Comparison of ENCODE assay signal across 14 cellular contexts in the genomic region with DNA sequence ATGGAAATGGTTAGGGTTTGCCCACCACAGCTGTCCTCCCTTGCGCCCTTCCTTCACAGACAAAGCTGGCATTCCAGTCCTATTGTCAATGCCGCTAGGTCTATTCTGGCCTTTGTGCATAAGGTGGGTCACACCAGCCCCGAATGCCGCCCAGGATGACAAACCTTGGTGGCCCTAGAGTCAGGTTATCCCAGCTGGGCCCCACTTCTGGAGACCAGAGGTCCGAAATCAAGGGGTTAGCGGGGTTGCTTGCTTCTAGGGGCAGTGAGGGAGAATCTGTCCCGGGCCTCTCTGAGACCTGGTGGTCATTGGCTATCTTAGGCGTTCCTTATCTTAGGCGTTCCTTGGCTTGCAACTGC.
DNase-seq lines count a peak whose midpoint lies in the region; ATAC-seq and TF ChIP-seq lines count a peak whose summit lies in the region.
"Had no signal": no experiment of that assay in that cellular context is flagged by ENCODE, and none has a peak within 500 bp of the region (broad histone marks: within the 10 kb centered on the region; RNA-seq: fewer than 3 reads in every experiment).

No MANE protein-coding gene starts in this region.

- in situ Hi-C loops in transverse colon (cut with MboI; ENCODE audit: low pct_ligation_motif_present in 1 of 4, low pct_unique_long_range_greater_than_20kb in 1 of 4, low sequenced_read_pairs in 3 of 4), result no loop called here

- no peak overlapping the region for H3K27ac ChIP-seq in CD4-positive, alpha-beta T cell (ENCODE audit: low read depth, low read length)
- H3K27ac ChIP-seq in HEK293 (ENCODE audit: extremely low read depth, low read depth, low read length), result no peak overlapping the region
- H3K27ac ChIP-seq in transverse colon, result peak overlapping the region in 1 of 4 donors; percentile 90
- H3K27ac ChIP-seq in tibial nerve, result peak overlapping the region in 1 of 4 donors; percentile 91

- CTCF ChIA-PET in CD4-positive, alpha-beta T cell (lab: Charles Lee), result no interaction called here
- CTCF ChIA-PET in HEK293 (lab: Yijun Ruan, JAX), result interaction anchor here (1.1 to 1.8 kb wide), 3 partner anchors 15 to 36 kb away, joined by 4 to 8 read pairs (median 4); no protein-coding TSS in a partner anchor
- CTCF ChIA-PET in MCF 10A (lab: Yijun Ruan, JAX), result interaction anchor here (1.0 kb wide), 1 partner anchor 131 kb away, joined by 4 read pairs; no protein-coding TSS in a partner anchor

- intact Hi-C loops in CD4-positive, alpha-beta T cell (cut with DNase I, micrococcal nuclease), result no loop called here
- intact Hi-C loops in MCF 10A (cut with micrococcal nuclease), result no loop called here
- intact Hi-C loops in transverse colon (cut with DNase I; ENCODE audit: low total_unique reads), result no loop called here

- H3K4me1 ChIP-seq in HEK293 (ENCODE audit: control insufficient read depth, insufficient read depth, low read length) (peaks cover 8% of the 10 kb centered on the region; the same call in 1 of the 2 replicates), transverse colon (peaks cover 0 to 16% (median 8%) of the 10 kb centered on the region in 4 donors), tibial nerve (peaks cover 0 to 44% (median 5%) of the 10 kb centered on the region in 4 donors)

- no peaks in the 10 kb centered on the region for H3K9me3 ChIP-seq in CD4-positive, alpha-beta T cell (ENCODE audit: control insufficient read depth, low read length)
- H3K9me3 ChIP-seq in HEK293 (ENCODE audit: control insufficient read depth, insufficient read depth, low read depth, low read length) (no peaks in the 10 kb centered on the region), transverse colon (no peaks in the 10 kb centered on the region), tibial nerve (no peaks in the 10 kb centered on the region)
- H3K9me3 ChIP-seq: vagina had no signal

- no peaks in the 10 kb centered on the region for H3K36me3 Mint-ChIP-seq in CD4-positive, alpha-beta T cell (ENCODE audit: low read depth)
- peaks cover 19% of the 10 kb centered on the region for H3K36me3 Mint-ChIP-seq in MCF 10A (ENCODE audit: insufficient read depth, unreplicated experiment)
- H3K36me3 Mint-ChIP-seq in neural crest cell (ENCODE audit: low read depth), result no peaks in the 10 kb centered on the region
- H3K36me3 Mint-ChIP-seq in stimulated activated memory B cell treated with anti-CD40 and anti-IgM and Interleukin-4, amounts not matched to agents 10 μg/mL and 1 μg/mL and 100 μg/mL, for 72 hours, result no peaks in the 10 kb centered on the region
- H3K36me3 Mint-ChIP-seq: memory B cell; stimulated activated naive B cell treated with anti-CD40 and anti-IgM and Interleukin-4, amounts not matched to agents 10 μg/mL and 1 μg/mL and 100 μg/mL, for 72 hours had no signal

- H3K4me3 ChIP-seq in HEK293 (ENCODE audit: low read depth, low read length) (no peak overlapping the region), transverse colon (peak overlapping the region in 2 of 4 donors; percentile 71 to 76), tibial nerve (peak overlapping the region in 2 of 4 donors; percentile 66 to 69)

- H3K9me3 Mint-ChIP-seq in CD4-positive, alpha-beta T cell, result no peaks in the 10 kb centered on the region
- H3K9me3 Mint-ChIP-seq in MCF 10A (ENCODE audit: unreplicated experiment) (no peaks in the 10 kb centered on the region), neural crest cell (no peaks in the 10 kb centered on the region)
- H3K9me3 Mint-ChIP-seq in stimulated activated memory B cell treated with anti-CD40 and anti-IgM and Interleukin-4, amounts not matched to agents 10 μg/mL and 1 μg/mL and 100 μg/mL, for 72 hours, result no peaks in the 10 kb centered on the region

- no peak overlapping the region for H3K27ac Mint-ChIP-seq in CD4-positive, alpha-beta T cell
- H3K27ac Mint-ChIP-seq in MCF 10A (ENCODE audit: low read depth, unreplicated experiment) (peak overlapping the region; percentile 90), neural crest cell (ENCODE audit: unreplicated experiment) (no peak overlapping the region)
- no peak overlapping the region for H3K27ac Mint-ChIP-seq in stimulated activated memory B cell treated with anti-CD40 and anti-IgM and Interleukin-4, amounts not matched to agents 10 μg/mL and 1 μg/mL and 100 μg/mL, for 72 hours
- H3K27ac Mint-ChIP-seq: activated CD4-positive, alpha-beta T cell treated with anti-CD3 and anti-CD28 coated beads for 36 hours; memory B cell; stimulated activated naive B cell treated with anti-CD40 and anti-IgM and Interleukin-4, amounts not matched to agents 10 μg/mL and 1 μg/mL and 100 μg/mL, for 72 hours had no signal

- BruUV-seq in MCF 10A (replicated peaks; lab: Mats Ljungman, UMichigan), result no TSS peak

- POLR2A ChIA-PET in CD4-positive, alpha-beta T cell (lab: Charles Lee), result interaction anchor here (1.8 kb wide), 2 partner anchors 126 to 639 kb away, joined by 4 read pairs; a partner anchor contains a TSS
- POLR2A ChIA-PET in HEK293 (lab: Yijun Ruan, JAX) (interaction anchor here (0.5 to 3.0 kb wide), 34 partner anchors 10 to 1817 kb away, joined by 3 to 41 read pairs (median 4); no protein-coding TSS in a partner anchor), MCF 10A (lab: Yijun Ruan, JAX) (interaction anchor here (0.5 to 7.8 kb wide), 19 partner anchors 10 to 640 kb away, joined by 3 to 166 read pairs (median 4); a partner anchor contains a TSS)

- peaks cover 72% of the 10 kb centered on the region for H3K27me3 Mint-ChIP-seq in CD4-positive, alpha-beta T cell
- H3K27me3 Mint-ChIP-seq in MCF 10A (ENCODE audit: insufficient read depth, unreplicated experiment) (no peaks in the 10 kb centered on the region), neural crest cell (ENCODE audit: low read depth) (peaks cover 66% of the 10 kb centered on the region)
- peaks cover 59% of the 10 kb centered on the region for H3K27me3 Mint-ChIP-seq in stimulated activated memory B cell treated with anti-CD40 and anti-IgM and Interleukin-4, amounts not matched to agents 10 μg/mL and 1 μg/mL and 100 μg/mL, for 72 hours

- peak overlapping the region; percentile 49 for H3K4me3 Mint-ChIP-seq in CD4-positive, alpha-beta T cell
- H3K4me3 Mint-ChIP-seq in MCF 10A (ENCODE audit: unreplicated experiment) (no peak overlapping the region), neural crest cell (peak overlapping the region; percentile 67)
- no peak overlapping the region for H3K4me3 Mint-ChIP-seq in stimulated activated memory B cell treated with anti-CD40 and anti-IgM and Interleukin-4, amounts not matched to agents 10 μg/mL and 1 μg/mL and 100 μg/mL, for 72 hours

- H3K36me3 ChIP-seq in HEK293 (ENCODE audit: control insufficient read depth in 2 of 2, insufficient read depth in 1 of 2, low read length in 2 of 2), result no peaks in the 10 kb centered on the region; a peak in 1 of 3 replicates
- H3K36me3 ChIP-seq in transverse colon, result no peaks in the 10 kb centered on the region
- H3K36me3 ChIP-seq in tibial nerve, result no peaks in the 10 kb centered on the region
- H3K36me3 ChIP-seq: vagina had no signal

- no peak for ATAC-seq in CD4-positive, alpha-beta T cell (ENCODE audit: poor library complexity)
- ATAC-seq in stimulated activated memory B cell treated with anti-CD40 and anti-IgM and Interleukin-4, amounts not matched to agents 10 μg/mL and 1 μg/mL and 100 μg/mL, for 72 hours, result no peak

- no peak for TF ChIP-seq POLR2A in transverse colon (IDR thresholded peaks at IDR 0.05)
- TF ChIP-seq POLR2A in tibial nerve (IDR thresholded peaks at IDR 0.05), result no peak

- DNase-seq in CD4-positive, alpha-beta T cell, result no peak
- DNase-seq in MCF 10A (ENCODE audit: unreplicated experiment) (no peak), neural crest cell (ENCODE audit: low read depth, low spot score) (no peak), transverse colon (no peak), tibial nerve (ENCODE audit: low spot score in 2 of 2) (no peak)
- no peak for DNase-seq in stimulated activated CD4-positive, alpha-beta T cell treated with anti-CD3 and anti-CD28 coated beads, Interleukin-4, amount 100 ng/mL, for 1 hour
- DNase-seq: NK-92 treated with Interleukin-12 subunit alpha and Interleukin-12 subunit beta, amount 100 ng/mL, for 24 hours; SIG-M5 had no signal

- 80 to 100% methylated on average over 1 to 9 of the region's 9 CpGs for WGBS in transverse colon (ENCODE audit: low coverage in 1 of 2), 2 donors
- WGBS in tibial nerve, 2 donors, result 83 to 84% methylated on average over 9 of the region's 9 CpGs

- no peak for TF ChIP-seq CTCF in CD4-positive, alpha-beta T cell (IDR thresholded peaks at IDR 0.05)
- TF ChIP-seq CTCF in HEK293 (tag by site-specific recombination; IDR thresholded peaks at IDR 0.05), result no peak
- TF ChIP-seq CTCF in MCF 10A (IDR thresholded peaks at IDR 0.05; ENCODE audit: unreplicated experiment), result no peak
- TF ChIP-seq CTCF in neural crest cell (conservative IDR thresholded peaks at IDR 0.05), result no peak
- no peak for TF ChIP-seq CTCF in transverse colon (IDR thresholded peaks at IDR 0.05)
- no peak for TF ChIP-seq CTCF in tibial nerve (IDR thresholded peaks at IDR 0.05)

- H3K27me3 ChIP-seq in CD4-positive, alpha-beta T cell (ENCODE audit: control insufficient read depth, insufficient read depth, low read length), result peaks cover 25% of the 10 kb centered on the region
- H3K27me3 ChIP-seq in transverse colon (peaks cover 25% of the 10 kb centered on the region), tibial nerve (peaks cover 0 to 18% of the 10 kb centered on the region in 2 donors)
- H3K27me3 ChIP-seq: vagina had no signal

- TF ChIP-seq EP300 in transverse colon (IDR thresholded peaks at IDR 0.05; ENCODE audit: low read depth) (no peak), tibial nerve (IDR thresholded peaks at IDR 0.05) (no peak)

- H3K4me1 Mint-ChIP-seq in CD4-positive, alpha-beta T cell (ENCODE audit: low read depth), result peaks cover 30% of the 10 kb centered on the region
- H3K4me1 Mint-ChIP-seq in MCF 10A (ENCODE audit: insufficient read depth, unreplicated experiment), result peaks cover 5% of the 10 kb centered on the region
- peaks cover 31% of the 10 kb centered on the region for H3K4me1 Mint-ChIP-seq in neural crest cell
- peaks cover 19% of the 10 kb centered on the region for H3K4me1 Mint-ChIP-seq in stimulated activated memory B cell treated with anti-CD40 and anti-IgM and Interleukin-4, amounts not matched to agents 10 μg/mL and 1 μg/mL and 100 μg/mL, for 72 hours

TF ChIP-seq in HEK293, 187 proteins besides CTCF, POLR2A, EP300 and RAD21:
- TF ChIP-seq KLF10 (tag by site-specific recombination; IDR thresholded peaks at IDR 0.05), result 0 out of 2 replicates have a peak, but pooled peaks have one; percentile 1
- TF ChIP-seq SP3 (tag by site-specific recombination; IDR thresholded peaks at IDR 0.05), result peak; percentile 56
- TF ChIP-seq FEZF1 (tag by site-specific recombination; IDR thresholded peaks at IDR 0.05), result no peak

Comparison
In these comparisons a context has a peak if more than half of its experiments do, and no peak if none do; other contexts are left out.
1. H3K4me3 Mint-ChIP-seq: peak in CD4-positive, alpha-beta T cell (single experiment) and neural crest cell (single experiment); none in MCF 10A (single experiment) and stimulated activated memory B cell treated with anti-CD40 and anti-IgM and Interleukin-4, amounts not matched to agents 10 μg/mL and 1 μg/mL and 100 μg/mL, for 72 hours (single experiment).